In the genomic region with DNA sequence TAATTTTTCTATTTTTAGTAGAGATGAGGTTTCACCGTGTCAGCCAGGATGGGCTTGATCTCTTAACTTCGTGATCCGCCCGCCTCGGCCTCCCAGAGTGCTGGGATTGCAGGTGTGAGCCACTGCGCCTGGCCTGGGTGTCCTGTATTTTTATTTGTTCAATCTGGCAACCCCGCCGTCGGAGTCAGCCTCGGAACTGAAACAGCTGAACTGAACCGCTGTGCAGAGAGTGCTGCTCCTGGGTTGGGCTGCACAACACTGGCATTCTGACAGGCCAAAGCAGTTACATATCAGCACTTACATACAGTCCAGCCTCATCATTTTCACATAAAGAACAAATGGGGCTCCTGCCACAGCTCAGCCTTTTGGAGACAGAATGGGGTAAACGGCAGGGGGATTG, we compare ENCODE assay signal across 10 cellular contexts.
"Had no signal": no experiment of that assay in that cellular context is flagged by ENCODE, and none has a peak within 500 bp of the region (broad histone marks: within the 10 kb centered on the region; RNA-seq: fewer than 3 reads in every experiment).

No MANE protein-coding gene starts in this region.

- H3K9me3 Mint-ChIP-seq: activated naive CD4-positive, alpha-beta T cell treated with anti-CD3 and anti-CD28 coated beads, Interleukin-2, amount 50 U/mL, for 72 hours; activated T-helper 2 cell treated with anti-CD3 and anti-CD28 coated beads, Interferon-gamma antibody, Interleukin-2, Interleukin-4, amounts not matched to agents 10 μg/mL and 5 μg/mL and 100 μg/mL, durations not matched to agents 14 hours and 24 hours and 36 hours had no signal

- H3K27me3 ChIP-seq: dorsolateral prefrontal cortex, pancreas had no signal

- H3K36me3 Mint-ChIP-seq: activated naive CD4-positive, alpha-beta T cell treated with anti-CD3 and anti-CD28 coated beads, Interleukin-2, amount 50 U/mL, for 72 hours had no signal

- H3K36me3 ChIP-seq: lower lobe of right lung, pancreas had no signal

- ATAC-seq: activated naive CD4-positive, alpha-beta T cell treated with anti-CD3 and anti-CD28 coated beads, Interleukin-2, amount 50 U/mL, for 72 hours; left cardiac atrium; lower lobe of right lung had no signal

- H3K4me3 ChIP-seq: dorsolateral prefrontal cortex, lower lobe of right lung, pancreas had no signal

- DNase-seq: activated CD4-positive, alpha-beta T cell treated with anti-CD3 and anti-CD28 coated beads for 48 hours; dorsolateral prefrontal cortex; glutamatergic neuron; left cardiac atrium; lower lobe of right lung; stimulated activated CD4-positive, alpha-beta T cell treated with anti-CD3 and anti-CD28 coated beads, Interleukin-2, amount 100 ng/mL, for 48 hours; stimulated activated naive CD4-positive, alpha-beta T cell treated with Interleukin-2 at 50 U/mL for 16 hours had no signal

- H3K9me3 ChIP-seq: lower lobe of right lung, pancreas had no signal

- H3K27ac ChIP-seq: lower lobe of right lung, pancreas had no signal

- H3K27ac Mint-ChIP-seq: activated naive CD4-positive, alpha-beta T cell treated with anti-CD3 and anti-CD28 coated beads, Interleukin-2, amount 50 U/mL, for 72 hours; activated T-helper 2 cell treated with anti-CD3 and anti-CD28 coated beads, Interferon-gamma antibody, Interleukin-2, Interleukin-4, amounts not matched to agents 10 μg/mL and 5 μg/mL and 100 μg/mL, durations not matched to agents 14 hours and 24 hours and 36 hours had no signal
